Comparison of ENCODE assay signal across 29 cellular contexts in genomic region chr9:126852289-126852688, GRCh38. TPM values are rescaled to one million over a fixed set of nuclear protein-coding genes. Genes with fewer than 3 reads are reported as not detected.
DNase-seq lines count a peak whose midpoint lies in the region; TF ChIP-seq lines count a peak whose summit lies in the region.
"Had no signal": no experiment of that assay in that cellular context is flagged by ENCODE, and none has a peak within 500 bp of the region (broad histone marks: within the 10 kb centered on the region; RNA-seq: fewer than 3 reads in every experiment).

No MANE protein-coding gene starts in this region.

- H3K9me3 ChIP-seq in neuronal stem cell (replicated peaks in 1 of 2; ENCODE audit: control insufficient read depth in 2 of 2, insufficient read depth in 1 of 2, low read depth in 1 of 2, low read length in 2 of 2): no peaks in the 10 kb centered on the region
- H3K9me3 ChIP-seq in colonic mucosa: no peaks in the 10 kb centered on the region
- H3K9me3 ChIP-seq in Peyer's patch: no peaks in the 10 kb centered on the region
- H3K9me3 ChIP-seq: A549; BLaER1 treated with 17β-estradiol and CSF1 and Interleukin-3, amounts not matched to agents 10 nM and 100 nM; HAP-1; SK-N-SH had no signal

- H2AK5ac ChIP-seq in neuronal stem cell (ENCODE audit: low read depth, low read length): no peak overlapping the region

- H3K27me3 ChIP-seq in neuronal stem cell (ENCODE audit: control insufficient read depth in 3 of 3, insufficient read depth in 3 of 3, low read depth in 1 of 3, low read length in 3 of 3) (peaks cover 0 to 20% (median 0%) of the 10 kb centered on the region in 3 experiments), colonic mucosa (no peaks in the 10 kb centered on the region), Peyer's patch (no peaks in the 10 kb centered on the region)
- H3K27me3 ChIP-seq: BLaER1 treated with 17β-estradiol and CSF1 and Interleukin-3, amounts not matched to agents 10 nM and 100 nM had no signal

- WGBS in neuronal stem cell (ENCODE audit: extremely low coverage in 2 of 2, insufficient read length in 2 of 2, insufficient replicate concordance in 1 of 2), 2 donors: no CpG with 5 or more reads among the region's 3 CpGs

- H2BK12ac ChIP-seq in neuronal stem cell (ENCODE audit: low read length): no peak overlapping the region

- intact Hi-C loops in colonic mucosa (cut with DNase I): no loop called here

- no peak overlapping the region for H2BK120ac ChIP-seq in neuronal stem cell (ENCODE audit: low read depth, low read length)

- no peak overlapping the region for H3K4me3 ChIP-seq in neuronal stem cell (ENCODE audit: low read length in 2 of 2)
- H3K4me3 ChIP-seq in colonic mucosa: no peak overlapping the region
- no peak overlapping the region for H3K4me3 ChIP-seq in Peyer's patch
- H3K4me3 ChIP-seq: A549; BLaER1 treated with 17β-estradiol and CSF1 and Interleukin-3, amounts not matched to agents 10 nM and 100 nM; GM12878; GM23338; HAP-1 had no signal

- TF ChIP-seq CTCF in colonic mucosa (IDR thresholded peaks at IDR 0.05) (no peak), Peyer's patch (IDR thresholded peaks at IDR 0.05) (no peak)

- in situ Hi-C loops in SK-MEL-5 (cut with HindIII; ENCODE audit: low pct_unique_long_range_greater_than_20kb, low sequenced_read_pairs): no loop called here

- H4K91ac ChIP-seq in neuronal stem cell (ENCODE audit: low read depth, low read length, poor library complexity): no peak overlapping the region

- H3K79me1 ChIP-seq in neuronal stem cell (ENCODE audit: low read depth, low read length): no peaks in the 10 kb centered on the region

- no peak overlapping the region for H3K14ac ChIP-seq in neuronal stem cell (ENCODE audit: low read length)

- peak overlapping the region; percentile 45 for H2AFZ ChIP-seq in neuronal stem cell (ENCODE audit: low read length)
- H2AFZ ChIP-seq: GM23338 had no signal

- H3K9ac ChIP-seq in neuronal stem cell (ENCODE audit: low read depth, low read length, poor library complexity) (no peak overlapping the region), colonic mucosa (ENCODE audit: low read depth in 2 of 2, low read length in 2 of 2) (no peak overlapping the region)
- H3K9ac ChIP-seq: BLaER1 treated with 17β-estradiol and CSF1 and Interleukin-3, amounts not matched to agents 10 nM and 100 nM; KMS-11; SK-N-SH had no signal

- no peak overlapping the region for H2BK15ac ChIP-seq in neuronal stem cell (ENCODE audit: low read length)

- H3K4me1 ChIP-seq in neuronal stem cell (ENCODE audit: control insufficient read depth in 2 of 2, insufficient read depth in 1 of 2, low read depth in 1 of 2, low read length in 2 of 2): peaks cover 0 to 2% of the 10 kb centered on the region in 2 donors
- no peaks in the 10 kb centered on the region for H3K4me1 ChIP-seq in colonic mucosa
- no peaks in the 10 kb centered on the region for H3K4me1 ChIP-seq in Peyer's patch
- H3K4me1 ChIP-seq: HAP-1 had no signal

- no peak overlapping the region for H3K18ac ChIP-seq in neuronal stem cell (ENCODE audit: low read length)

- no peaks in the 10 kb centered on the region for H3K36me3 ChIP-seq in neuronal stem cell (replicated peaks in 1 of 2; ENCODE audit: control insufficient read depth in 2 of 2, insufficient read depth in 2 of 2, low read length in 2 of 2)
- no peaks in the 10 kb centered on the region for H3K36me3 ChIP-seq in colonic mucosa
- H3K36me3 ChIP-seq in Peyer's patch: no peaks in the 10 kb centered on the region
- H3K36me3 ChIP-seq: BLaER1 treated with 17β-estradiol and CSF1 and Interleukin-3, amounts not matched to agents 10 nM and 100 nM; HAP-1 had no signal

- no peak for TF ChIP-seq POLR2A in Peyer's patch (IDR thresholded peaks at IDR 0.05)

- DNase-seq in ELF-1 (ENCODE audit: low read depth, low spot score): peak; percentile 60
- DNase-seq in SK-MEL-5 (ENCODE audit: low read depth, low spot score): peak; percentile 45
- peak; percentile 55 for DNase-seq in foreskin melanocyte
- no peak for DNase-seq in neuronal stem cell (ENCODE audit: low spot score)
- no peak for DNase-seq in colonic mucosa
- DNase-seq in Peyer's patch: no peak
- DNase-seq in H4 (ENCODE audit: low spot score): no peak
- DNase-seq: AML-193; CD4-positive, alpha-beta T cell; COR-L47; GDM1; HFFc6; NCI-H1048; NCI-H1417; NCI-H1694; NCI-H2081; NCI-H2171 treated with DMSO at 0.1 percent for 48 hours; NCI-H524; NCI-H774; SHP77 treated with DMSO at 0.1 percent for 48 hours; SK-N-SH; SW 1271 had no signal

- no peak overlapping the region for H3K27ac ChIP-seq in neuronal stem cell (replicated peaks; ENCODE audit: low read length)
- H3K27ac ChIP-seq in colonic mucosa: no peak overlapping the region
- no peak overlapping the region for H3K27ac ChIP-seq in Peyer's patch
- H3K27ac ChIP-seq: A549; BLaER1 treated with 17β-estradiol and CSF1 and Interleukin-3, amounts not matched to agents 10 nM and 100 nM; KMS-11; RWPE1 had no signal

- H3K4ac ChIP-seq in neuronal stem cell (ENCODE audit: low read length): no peak overlapping the region

- no peak overlapping the region for H4K8ac ChIP-seq in neuronal stem cell (ENCODE audit: low read depth, low read length)

- no peak overlapping the region for H3K4me2 ChIP-seq in neuronal stem cell (ENCODE audit: insufficient read depth, low read length, poor library complexity, severe bottlenecking)
- H3K4me2 ChIP-seq: A549; BLaER1 treated with 17β-estradiol and CSF1 and Interleukin-3, amounts not matched to agents 10 nM and 100 nM; GM23338; KMS-11; SK-N-SH had no signal

- no peak overlapping the region for H3K23ac ChIP-seq in neuronal stem cell (ENCODE audit: low read depth, low read length, poor library complexity)

- no peak overlapping the region for H2BK5ac ChIP-seq in neuronal stem cell (ENCODE audit: low read length)

RNA-seq across cellular contexts. Expression of gene ZBTB34, which starts 8.2 kb away (rescaled TPM):
- 6.5 and 7.4 TPM in 2 replicates for total RNA-seq in SK-MEL-5 (2014; rRNA removed; shearing (Covaris generic))
- 5.5 and 7.3 TPM in 2 replicates for polyA plus RNA-seq in SK-MEL-5 (2015; cell fraction: cytosol; rRNA removed)
- polyA plus RNA-seq in SK-MEL-5 (2015; cell fraction: nucleus; rRNA removed): 20.5 and 27.3 TPM in 2 replicates
- polyA plus RNA-seq in neuronal stem cell (2013, experiment 1 of 2): 7.3 TPM
- 7.4 TPM for polyA plus RNA-seq in neuronal stem cell (2013, experiment 2 of 2)
- 10 to 100 TPM in 1 of 2 donors, 1 to 10 TPM in 1; 4.6 to 10.3 TPM for total RNA-seq in colonic mucosa
- 10 to 100 TPM in 3 of 4 donors, 1 to 10 TPM in 1; 7.4 to 12.3 (median 10.6) TPM for total RNA-seq in Peyer's patch
- 1.7 and 2.6 TPM in 2 replicates for total RNA-seq in H4 (2014; rRNA removed; shearing (Covaris generic))

RNA-seq across cellular contexts. Expression of gene ZBTB43, which starts 47.4 kb away (rescaled TPM):
- total RNA-seq in SK-MEL-5 (2014; rRNA removed; shearing (Covaris generic)): 7.6 and 68.4 TPM in 2 replicates
- polyA plus RNA-seq in SK-MEL-5 (2015; cell fraction: cytosol; rRNA removed): 5.5 and 9.0 TPM in 2 replicates
- 13.0 and 21.6 TPM in 2 replicates for polyA plus RNA-seq in SK-MEL-5 (2015; cell fraction: nucleus; rRNA removed)
- 7.0 TPM for polyA plus RNA-seq in neuronal stem cell (2013, experiment 1 of 2)
- 7.9 TPM for polyA plus RNA-seq in neuronal stem cell (2013, experiment 2 of 2)
- total RNA-seq in colonic mucosa (10 to 100 TPM; 16.3 to 18.5 TPM), Peyer's patch (100 to 1,000 TPM in 1 of 4 donors, 10 to 100 TPM in 3; 11.6 to 141 (median 16.2) TPM)
- total RNA-seq in H4 (2014; rRNA removed; shearing (Covaris generic)): 4.7 and 5.1 TPM in 2 replicates

Comparison
In these comparisons a context has a peak if more than half of its experiments do, and no peak if none do; other contexts are left out.
1. DNase-seq: peak in ELF-1 (single experiment), SK-MEL-5 (single experiment) and foreskin melanocyte (single experiment); none in neuronal stem cell (single experiment), colonic mucosa (single experiment), Peyer's patch (0 of 3) and H4 (single experiment).